ENCODE assay signal across 9 cellular contexts in the genomic region with DNA sequence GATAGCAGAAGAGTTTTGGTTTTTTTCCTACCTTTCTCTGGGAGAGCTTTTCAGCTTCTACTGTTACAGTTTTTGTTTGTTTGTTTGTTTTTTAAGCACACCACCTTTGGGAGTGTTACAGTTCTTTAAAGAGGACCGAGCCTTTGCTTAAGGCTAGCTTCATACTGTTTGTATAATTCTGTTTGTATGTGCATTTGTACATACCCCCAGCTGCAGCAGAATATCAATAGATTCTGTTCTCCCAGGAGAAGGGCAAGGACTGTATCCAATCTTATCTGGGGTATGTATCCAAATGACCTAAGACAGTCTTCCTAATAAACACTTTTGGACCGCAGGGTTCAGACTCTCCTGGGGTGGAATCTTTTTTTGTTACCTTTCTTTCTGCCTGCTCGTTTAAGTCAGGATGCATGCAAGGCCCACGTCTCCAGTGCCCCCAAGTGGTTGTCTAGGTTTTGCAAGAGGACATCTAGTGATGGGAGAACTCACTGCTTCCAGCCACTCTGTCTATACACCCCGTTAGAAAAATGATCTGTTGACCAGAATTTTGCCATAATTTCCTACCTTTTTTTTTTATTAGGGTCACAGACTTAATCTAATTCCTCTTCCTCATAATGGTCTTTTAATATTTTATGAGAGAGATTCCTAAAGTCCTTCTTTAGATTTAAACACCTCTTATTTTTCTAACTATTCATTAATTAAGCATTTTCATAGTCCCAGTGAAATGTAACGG. TPM values are rescaled to one million over a fixed set of nuclear protein-coding genes. Genes with fewer than 3 reads are reported as not detected.
A peak's percentile ranks its signal among the peaks of the same experiment; 100 is the strongest.
DNase-seq lines count a peak whose midpoint lies in the region; ATAC-seq and TF ChIP-seq lines count a peak whose summit lies in the region.
"Had no signal": no experiment of that assay in that cellular context is flagged by ENCODE, and none has a peak within 500 bp of the region (broad histone marks: within the 10 kb centered on the region; RNA-seq: fewer than 3 reads in every experiment).

No MANE protein-coding gene starts in this region.

- H3K36me3 ChIP-seq in thyroid gland, result no peaks in the 10 kb centered on the region

- no peaks in the 10 kb centered on the region for H3K4me1 ChIP-seq in thyroid gland

- peak overlapping the region in 1 of 7 donors; percentile 35 for H3K27ac Mint-ChIP-seq in CD14-positive monocyte
- H3K27ac Mint-ChIP-seq in nephron, result no peak overlapping the region

- TF ChIP-seq CTCF in CD14-positive monocyte (IDR thresholded peaks at IDR 0.05) (peak; percentile 83), nephron (IDR thresholded peaks at IDR 0.05; ENCODE audit: unreplicated experiment in 3 of 3) (peak; percentile 70 to 78 (median 75)), thyroid gland (IDR thresholded peaks at IDR 0.05) (peak; percentile 39 to 80 (median 53))

- H3K4me3 ChIP-seq in thyroid gland (replicated peaks in 1 of 3), result no peak overlapping the region

- H3K27me3 Mint-ChIP-seq in CD14-positive monocyte (ENCODE audit: low read depth in 3 of 3), result no peaks in the 10 kb centered on the region
- no peaks in the 10 kb centered on the region for H3K27me3 Mint-ChIP-seq in nephron (ENCODE audit: low read depth)
- H3K27me3 Mint-ChIP-seq: IgD-negative memory B cell had no signal

- intact Hi-C loops in CD14-positive monocyte (cut with micrococcal nuclease), result loop anchor here in 1 of 2 donors (5.0 kb wide), 1 partner anchor 43 kb away; no protein-coding TSS in a partner anchor
- intact Hi-C loops in thyroid gland (cut with DNase I), result no loop called here

- H3K4me1 Mint-ChIP-seq in CD14-positive monocyte (peaks cover 4% of the 10 kb centered on the region), nephron (no peaks in the 10 kb centered on the region)

- H3K9me3 Mint-ChIP-seq in CD14-positive monocyte (no peaks in the 10 kb centered on the region), nephron (no peaks in the 10 kb centered on the region)
- H3K9me3 Mint-ChIP-seq: IgD-negative memory B cell had no signal

- DNase-seq in CD14-positive monocyte (ENCODE audit: low spot score), result peak; percentile 61
- peak; percentile 70 for DNase-seq in HuH-7 (ENCODE audit: low spot score)
- DNase-seq in OCI-M1 (lab: John Stamatoyannopoulos, UW), result peak; percentile 77
- DNase-seq in activated T-cell treated with anti-CD3 and anti-CD28 coated beads for 48 hours (ENCODE audit: low read depth), result peak; percentile 39
- peak; percentile 62 to 71 for DNase-seq in thyroid gland

- no peak for TF ChIP-seq POLR2A in thyroid gland (IDR thresholded peaks at IDR 0.05)

- H3K4me3 Mint-ChIP-seq in CD14-positive monocyte (no peak overlapping the region), nephron (no peak overlapping the region)
- H3K4me3 Mint-ChIP-seq: IgD-negative memory B cell had no signal

- ATAC-seq in GM19328 (IDR thresholded peaks at IDR 0.05; ENCODE audit: unreplicated experiment), result peak; percentile 70
- ATAC-seq in esophagus mucosa, result peak; percentile 65

- WGBS in thyroid gland, 2 donors, result 22 to 25% methylated on average over 6 of the region's 6 CpGs

- no peak overlapping the region for H3K27ac ChIP-seq in thyroid gland

- H3K36me3 Mint-ChIP-seq in CD14-positive monocyte (peaks cover 10 to 12% of the 10 kb centered on the region in 2 donors), nephron (ENCODE audit: low read depth) (peaks cover 11% of the 10 kb centered on the region)
- H3K36me3 Mint-ChIP-seq: IgD-negative memory B cell had no signal

- H3K9me3 ChIP-seq in thyroid gland, result no peaks in the 10 kb centered on the region

- no peaks in the 10 kb centered on the region for H3K27me3 ChIP-seq in thyroid gland

RNA-seq across cellular contexts. Expression of gene NRF1, which starts 23.9 kb away (rescaled TPM):
- polyA plus RNA-seq in CD14-positive monocyte, result 1 to 10 TPM; 5.1 to 7.7 TPM
- total RNA-seq in esophagus mucosa (9.1 TPM), thyroid gland (10 to 100 TPM; 16.9 to 37.1 (median 27.0) TPM)
